9 cellular contexts compared by ENCODE assay signal in genomic region chr3:69090021-69090420, GRCh38. TPM values are rescaled to one million over a fixed set of nuclear protein-coding genes. Genes with fewer than 3 reads are reported as not detected.
DNase-seq lines count a peak whose midpoint lies in the region; ATAC-seq and TF ChIP-seq lines count a peak whose summit lies in the region.
"Had no signal": no experiment of that assay in that cellular context is flagged by ENCODE, and none has a peak within 500 bp of the region (broad histone marks: within the 10 kb centered on the region; RNA-seq: fewer than 3 reads in every experiment).

No MANE protein-coding gene starts in this region.

- no peaks in the 10 kb centered on the region for H3K27me3 ChIP-seq in CD4-positive, alpha-beta memory T cell (ENCODE audit: insufficient read depth, low read length)
- H3K27me3 ChIP-seq in RWPE2 (ENCODE audit: insufficient read depth, poor library complexity, severe bottlenecking) (no peaks in the 10 kb centered on the region), trophoblast cell (ENCODE audit: insufficient read depth, low read length) (no peaks in the 10 kb centered on the region), heart right ventricle (no peaks in the 10 kb centered on the region)

- H3K27ac ChIP-seq in CD4-positive, alpha-beta memory T cell (ENCODE audit: low read depth, low read length), result peak overlapping the region; percentile 65
- peak overlapping the region; percentile 94 for H3K27ac ChIP-seq in RWPE2 (ENCODE audit: poor library complexity, severe bottlenecking)
- H3K27ac ChIP-seq in trophoblast cell (ENCODE audit: low read depth, low read length), result peak overlapping the region; percentile 22
- peak overlapping the region in 4 of 10 donors; percentile 13 to 96 (median 66) for H3K27ac ChIP-seq in heart right ventricle

- H4K8ac ChIP-seq in trophoblast cell (ENCODE audit: low read depth, low read length), result no peak overlapping the region

- no peak overlapping the region for H3K14ac ChIP-seq in trophoblast cell (ENCODE audit: low read length)

- H3K4me3 Mint-ChIP-seq in CD4-positive, alpha-beta memory T cell, result peak overlapping the region; percentile 22 to 99 (median 91)

- peaks cover 5% of the 10 kb centered on the region for H3K79me2 ChIP-seq in trophoblast cell (ENCODE audit: control insufficient read depth, insufficient read depth, low read length, poor library complexity)

- H3K4me1 ChIP-seq in CD4-positive, alpha-beta memory T cell (ENCODE audit: insufficient read depth, low read length), result peaks cover 79% of the 10 kb centered on the region
- H3K4me1 ChIP-seq in RWPE2 (ENCODE audit: insufficient read depth, poor library complexity, severe bottlenecking) (peaks cover 53% of the 10 kb centered on the region), trophoblast cell (ENCODE audit: control insufficient read depth in 1 of 2, insufficient read depth in 2 of 2, low read length in 2 of 2) (peaks cover 12 to 27% of the 10 kb centered on the region in 2 experiments), heart right ventricle (peaks cover 18 to 94% (median 90%) of the 10 kb centered on the region in 9 donors)

- H3K18ac ChIP-seq in trophoblast cell (ENCODE audit: low read length), result no peak overlapping the region

- no peak for DNase-seq in CD4-positive, alpha-beta memory T cell
- no peak for DNase-seq in RWPE2 (ENCODE audit: low spot score)
- DNase-seq in epithelial cell of esophagus (ENCODE audit: low read depth), result peak; percentile 89
- peak; percentile 48 to 92 for DNase-seq in trophoblast cell
- DNase-seq in NCI-H1930 (lab: John Stamatoyannopoulos, UW), result no peak
- DNase-seq in heart right ventricle, result no peak
- no peak for DNase-seq in NCI-H526 treated with DMSO at 0.1 percent for 48 hours (lab: John Stamatoyannopoulos, UW)
- DNase-seq: aorta had no signal

- POLR2A ChIA-PET in CD4-positive, alpha-beta memory T cell (lab: Charles Lee; ENCODE audit: partially characterized antibody), result interaction anchor here (1.3 to 18.6 kb wide), 4 partner anchors 7 to 38 kb away, joined by 3 to 287 read pairs (median 162); partner anchors contain the start of genes ARL6IP5, TMF1 and UBA3

- H2AFZ ChIP-seq in trophoblast cell (ENCODE audit: insufficient read depth, low read length, poor library complexity), result no peak overlapping the region

- no peak overlapping the region for H3K23ac ChIP-seq in trophoblast cell (ENCODE audit: low read length)

- TF ChIP-seq CTCF in RWPE2 (IDR thresholded peaks at IDR 0.05; ENCODE audit: poor library complexity, severe bottlenecking), result no peak
- TF ChIP-seq CTCF in epithelial cell of esophagus (IDR thresholded peaks at IDR 0.05; ENCODE audit: insufficient read depth, low read depth, low read length, missing control alignments), result no peak
- no peak for TF ChIP-seq CTCF in heart right ventricle (IDR thresholded peaks at IDR 0.05)

- intact Hi-C loops in CD4-positive, alpha-beta memory T cell (cut with micrococcal nuclease), result loop anchor here (1.0 kb wide), 1 partner anchor 8 kb away; no protein-coding TSS in a partner anchor
- intact Hi-C loops in heart right ventricle (cut with DNase I), result no loop called here

- no peak overlapping the region for H4K12ac ChIP-seq in trophoblast cell (ENCODE audit: low read depth, low read length)

- CTCF ChIA-PET in CD4-positive, alpha-beta memory T cell (lab: Charles Lee; ENCODE audit: partially characterized antibody), result interaction anchor here (1.2 kb wide), 3 partner anchors 9 to 16 kb away, joined by 3 to 4 read pairs (median 4); no protein-coding TSS in a partner anchor

- peaks cover 4% of the 10 kb centered on the region for H3K36me3 ChIP-seq in CD4-positive, alpha-beta memory T cell (ENCODE audit: insufficient read depth, low read length)
- H3K36me3 ChIP-seq in RWPE2 (ENCODE audit: low read depth), result peaks cover 42% of the 10 kb centered on the region
- H3K36me3 ChIP-seq in trophoblast cell (ENCODE audit: control insufficient read depth in 1 of 2, insufficient read depth in 2 of 2, low read length in 2 of 2), result no peaks in the 10 kb centered on the region
- peaks cover 0 to 31% (median 0%) of the 10 kb centered on the region in 9 donors for H3K36me3 ChIP-seq in heart right ventricle

- H3K27me3 Mint-ChIP-seq in CD4-positive, alpha-beta memory T cell, result no peaks in the 10 kb centered on the region

- H3K9ac ChIP-seq in trophoblast cell (ENCODE audit: low read length), result no peak overlapping the region

- no peak overlapping the region for H2BK5ac ChIP-seq in trophoblast cell (ENCODE audit: low read depth, low read length, poor library complexity)

- WGBS in trophoblast cell (ENCODE audit: extremely low coverage, insufficient coverage, insufficient read length), result no CpG with 5 or more reads among the region's 3 CpGs
- 59 to 61% methylated on average over 3 of the region's 3 CpGs for WGBS in heart right ventricle, 2 donors

- H2BK12ac ChIP-seq in trophoblast cell (ENCODE audit: low read length), result no peak overlapping the region

- no peak overlapping the region for H2BK120ac ChIP-seq in trophoblast cell (ENCODE audit: insufficient read depth, low read length, poor library complexity)

- no peaks in the 10 kb centered on the region for H3K9me3 Mint-ChIP-seq in CD4-positive, alpha-beta memory T cell

- no peak overlapping the region for H4K91ac ChIP-seq in trophoblast cell (ENCODE audit: low read depth, low read length)

- no peak overlapping the region for H2AK5ac ChIP-seq in trophoblast cell (ENCODE audit: low read length)

- peaks cover 21 to 56% of the 10 kb centered on the region in 2 donors for H3K36me3 Mint-ChIP-seq in CD4-positive, alpha-beta memory T cell

- H3K27ac Mint-ChIP-seq in CD4-positive, alpha-beta memory T cell, result peak overlapping the region; percentile 72 to 94 (median 88)

- H3K4me1 Mint-ChIP-seq in CD4-positive, alpha-beta memory T cell, result peaks cover 57 to 81% (median 64%) of the 10 kb centered on the region in 4 donors

- no peak overlapping the region for H3K4me2 ChIP-seq in trophoblast cell (ENCODE audit: low read length)

- no peak overlapping the region for H3K4ac ChIP-seq in trophoblast cell (ENCODE audit: low read depth, low read length)

- H3K79me1 ChIP-seq in trophoblast cell (ENCODE audit: low read length), result peaks cover 11% of the 10 kb centered on the region

- peak; percentile 57 for ATAC-seq in RWPE2 (ENCODE audit: low read depth)
- no peak for ATAC-seq in heart right ventricle
- ATAC-seq in HG03175 (IDR thresholded peaks at IDR 0.05; ENCODE audit: unreplicated experiment), result no peak

- no peaks in the 10 kb centered on the region for H3K9me3 ChIP-seq in CD4-positive, alpha-beta memory T cell (ENCODE audit: control insufficient read depth in 1 of 2, low read length in 2 of 2)
- H3K9me3 ChIP-seq in RWPE2 (ENCODE audit: severe bottlenecking), result no peaks in the 10 kb centered on the region
- H3K9me3 ChIP-seq in trophoblast cell (ENCODE audit: insufficient read depth, low read depth, low read length), result no peaks in the 10 kb centered on the region
- no peaks in the 10 kb centered on the region for H3K9me3 ChIP-seq in heart right ventricle

- H3K4me3 ChIP-seq in CD4-positive, alpha-beta memory T cell (ENCODE audit: low read length in 2 of 2), result no peak overlapping the region
- H3K4me3 ChIP-seq in RWPE2 (ENCODE audit: severe bottlenecking), result no peak overlapping the region
- H3K4me3 ChIP-seq in epithelial cell of esophagus (ENCODE audit: low read length), result no peak overlapping the region
- no peak overlapping the region for H3K4me3 ChIP-seq in trophoblast cell (ENCODE audit: low read depth, low read length)
- H3K4me3 ChIP-seq in heart right ventricle, result no peak overlapping the region

RNA-seq across cellular contexts. Expression of gene ARL6IP5, which starts 5.3 kb away (rescaled TPM):
- 100 to 1,000 TPM; 147 to 156 TPM for total RNA-seq in CD4-positive, alpha-beta memory T cell
- polyA plus RNA-seq in CD4-positive, alpha-beta memory T cell, result 100 to 1,000 TPM; 500 to 953 TPM
- 80.1 and 84.4 TPM in 2 replicates for polyA plus RNA-seq in trophoblast cell (2013)
- total RNA-seq in heart right ventricle, result 100 to 1,000 TPM; 151 to 226 (median 195) TPM
- polyA plus RNA-seq in heart right ventricle, result 100 to 1,000 TPM; 156 to 224 TPM

RNA-seq across cellular contexts. Expression of gene UBA3, which starts 9.9 kb away (rescaled TPM):
- 10 to 100 TPM; 81.0 to 81.6 TPM for total RNA-seq in CD4-positive, alpha-beta memory T cell
- 100 to 1,000 TPM in 1 of 2 donors, 10 to 100 TPM in 1; 60.1 to 105 TPM for polyA plus RNA-seq in CD4-positive, alpha-beta memory T cell
- 52.4 and 52.8 TPM in 2 replicates for polyA plus RNA-seq in trophoblast cell (2013)
- total RNA-seq in heart right ventricle, result 100 to 1,000 TPM in 3 of 10 donors, 10 to 100 TPM in 7; 73.6 to 119 (median 87.2) TPM
- 10 to 100 TPM; 36.7 to 45.1 TPM for polyA plus RNA-seq in heart right ventricle

RNA-seq across cellular contexts. Expression of gene LMOD3, which starts 32.4 kb away (rescaled TPM):
- total RNA-seq in CD4-positive, alpha-beta memory T cell, result not detected
- under 1 TPM; 0.13 to 0.24 TPM for polyA plus RNA-seq in CD4-positive, alpha-beta memory T cell
- polyA plus RNA-seq in trophoblast cell (2013), result 0.01 TPM in 1 of 2 replicates, not detected in the other
- total RNA-seq in heart right ventricle, result 100 to 1,000 TPM; 122 to 240 (median 188) TPM
- polyA plus RNA-seq in heart right ventricle, result 10 to 100 TPM; 28.6 to 96.1 TPM
- polyA plus RNA-seq: aorta had no signal

RNA-seq across cellular contexts. Expression of gene TMF1, which starts 37.9 kb away (rescaled TPM):
- 10 to 100 TPM; 58.5 to 61.0 TPM for total RNA-seq in CD4-positive, alpha-beta memory T cell
- 10 to 100 TPM; 42.8 to 43.2 TPM for polyA plus RNA-seq in CD4-positive, alpha-beta memory T cell
- polyA plus RNA-seq in trophoblast cell (2013), result 37.6 and 38.3 TPM in 2 replicates
- 10 to 100 TPM; 14.8 to 23.2 (median 21.1) TPM for total RNA-seq in heart right ventricle
- polyA plus RNA-seq in heart right ventricle, result 1 to 10 TPM; 6.0 to 6.7 TPM

Comparison
In these comparisons a context has a peak if more than half of its experiments do, and no peak if none do; other contexts are left out.
1. DNase-seq: peak in epithelial cell of esophagus (single experiment) and trophoblast cell (2 of 2); none in CD4-positive, alpha-beta memory T cell (0 of 5), RWPE2 (single experiment), NCI-H1930 (0 of 2), heart right ventricle (0 of 2) and NCI-H526 treated with DMSO at 0.1 percent for 48 hours (single experiment).
2. RNA of gene LMOD3, which starts 32.4 kb away (total RNA-seq): 122 to 240 TPM in heart right ventricle; not detected in CD4-positive, alpha-beta memory T cell; every median in the first group is over 100 times any median in the second.